ENCODE assay signal across 1 cellular context in the genomic region with DNA sequence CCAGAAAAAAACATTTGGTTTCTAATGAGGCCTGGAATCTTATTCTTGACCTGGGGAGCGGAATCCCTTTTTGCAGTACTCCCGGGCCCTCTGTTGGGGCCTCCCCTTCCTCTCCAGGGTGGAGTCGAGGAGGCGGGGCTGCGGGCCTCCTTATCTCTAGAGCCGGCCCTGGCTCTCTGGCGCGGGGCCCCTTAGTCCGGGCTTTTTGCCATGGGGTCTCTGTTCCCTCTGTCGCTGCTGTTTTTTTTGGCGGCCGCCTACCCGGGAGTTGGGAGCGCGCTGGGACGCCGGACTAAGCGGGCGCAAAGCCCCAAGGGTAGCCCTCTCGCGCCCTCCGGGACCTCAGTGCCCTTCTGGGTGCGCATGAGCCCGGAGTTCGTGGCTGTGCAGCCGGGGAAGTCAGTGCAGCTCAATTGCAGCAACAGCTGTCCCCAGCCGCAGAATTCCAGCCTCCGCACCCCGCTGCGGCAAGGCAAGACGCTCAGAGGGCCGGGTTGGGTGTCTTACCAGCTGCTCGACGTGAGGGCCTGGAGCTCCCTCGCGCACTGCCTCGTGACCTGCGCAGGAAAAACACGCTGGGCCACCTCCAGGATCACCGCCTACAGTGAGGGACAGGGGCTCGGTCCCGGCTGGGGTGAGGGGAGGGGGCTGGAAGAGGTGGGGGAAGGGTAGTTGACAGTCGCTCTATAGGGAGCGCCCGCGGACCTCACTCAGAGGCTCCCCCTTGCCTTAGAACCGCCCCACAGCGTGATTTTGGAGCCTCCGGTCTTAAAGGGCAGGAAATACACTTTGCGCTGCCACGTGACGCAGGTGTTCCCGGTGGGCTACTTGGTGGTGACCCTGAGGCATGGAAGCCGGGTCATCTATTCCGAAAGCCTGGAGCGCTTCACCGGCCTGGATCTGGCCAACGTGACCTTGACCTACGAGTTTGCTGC.
TF ChIP-seq lines count a peak whose summit lies in the region.

A gene with protein sequence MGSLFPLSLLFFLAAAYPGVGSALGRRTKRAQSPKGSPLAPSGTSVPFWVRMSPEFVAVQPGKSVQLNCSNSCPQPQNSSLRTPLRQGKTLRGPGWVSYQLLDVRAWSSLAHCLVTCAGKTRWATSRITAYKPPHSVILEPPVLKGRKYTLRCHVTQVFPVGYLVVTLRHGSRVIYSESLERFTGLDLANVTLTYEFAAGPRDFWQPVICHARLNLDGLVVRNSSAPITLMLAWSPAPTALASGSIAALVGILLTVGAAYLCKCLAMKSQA (plus strand): TSS at position 153 of the 935 bp plus-strand sequence. CDS start 58 bp downstream, at position 211.

TF ChIP-seq in HEK293, 187 proteins besides CTCF, POLR2A, EP300 and RAD21 (continued from another document):
- TF ChIP-seq ZNF280D (tag by site-specific recombination; IDR thresholded peaks at IDR 0.05) (no peak), ZNF10 (tag by site-specific recombination; IDR thresholded peaks at IDR 0.05) (no peak), ZNF768 (tag by site-specific recombination; IDR thresholded peaks at IDR 0.05) (peak; percentile 94; the same call in 1 of the 2 replicates), KLF16 (tag by site-specific recombination; IDR thresholded peaks at IDR 0.05) (no peak), ZNF843 (tag by site-specific recombination; IDR thresholded peaks at IDR 0.05) (0 out of 2 replicates have a peak, but pooled peaks have one; percentile 29), ZNF341 (tag by site-specific recombination; IDR thresholded peaks at IDR 0.05; ENCODE audit: low read depth) (peak; percentile 95), ZNF621 (tag by site-specific recombination; IDR thresholded peaks at IDR 0.05) (no peak), ZNF2 (tag by site-specific recombination; IDR thresholded peaks at IDR 0.05) (no peak)
